Comparison of ENCODE assay signal across 1 cellular context in the genomic region with DNA sequence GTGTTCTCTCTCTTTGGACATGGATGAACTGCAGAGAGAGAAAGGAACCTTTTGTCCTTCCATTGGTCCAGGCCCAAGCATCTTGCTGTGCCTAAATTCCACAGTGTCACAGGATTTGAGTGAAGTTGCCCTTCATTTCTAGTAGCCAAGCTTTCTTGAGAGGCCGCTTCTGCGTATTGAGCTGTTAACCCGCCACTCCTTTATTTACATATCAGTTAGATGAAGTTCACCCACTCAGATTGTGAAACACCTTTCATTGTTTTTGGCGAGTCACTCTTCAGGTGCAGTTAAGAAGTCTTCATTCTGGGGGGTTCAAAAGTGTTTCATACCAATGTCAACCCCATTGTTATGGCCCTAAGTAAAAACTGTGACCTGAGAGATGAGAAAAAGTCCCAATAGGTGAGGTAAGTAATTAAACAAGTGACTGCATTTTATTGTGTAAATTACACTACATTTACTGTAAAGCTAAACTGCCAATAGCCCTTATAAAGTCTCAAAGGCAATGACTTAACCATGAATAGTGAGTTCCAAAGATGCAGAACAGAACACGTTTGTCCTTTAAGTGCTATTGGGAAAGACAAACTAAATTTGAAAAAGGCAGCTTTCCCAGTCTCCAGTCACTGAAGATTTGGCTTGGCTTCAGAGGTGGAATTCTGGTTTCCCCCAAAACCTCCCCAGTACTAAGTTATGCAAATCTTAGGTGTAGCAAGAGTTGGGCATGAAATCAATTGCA.
TF ChIP-seq lines count a peak whose summit lies in the region.

No MANE protein-coding gene starts in this region.

TF ChIP-seq in HCT116, 20 proteins besides CTCF, POLR2A, EP300 and RAD21:
- TF ChIP-seq, protein P1, sequence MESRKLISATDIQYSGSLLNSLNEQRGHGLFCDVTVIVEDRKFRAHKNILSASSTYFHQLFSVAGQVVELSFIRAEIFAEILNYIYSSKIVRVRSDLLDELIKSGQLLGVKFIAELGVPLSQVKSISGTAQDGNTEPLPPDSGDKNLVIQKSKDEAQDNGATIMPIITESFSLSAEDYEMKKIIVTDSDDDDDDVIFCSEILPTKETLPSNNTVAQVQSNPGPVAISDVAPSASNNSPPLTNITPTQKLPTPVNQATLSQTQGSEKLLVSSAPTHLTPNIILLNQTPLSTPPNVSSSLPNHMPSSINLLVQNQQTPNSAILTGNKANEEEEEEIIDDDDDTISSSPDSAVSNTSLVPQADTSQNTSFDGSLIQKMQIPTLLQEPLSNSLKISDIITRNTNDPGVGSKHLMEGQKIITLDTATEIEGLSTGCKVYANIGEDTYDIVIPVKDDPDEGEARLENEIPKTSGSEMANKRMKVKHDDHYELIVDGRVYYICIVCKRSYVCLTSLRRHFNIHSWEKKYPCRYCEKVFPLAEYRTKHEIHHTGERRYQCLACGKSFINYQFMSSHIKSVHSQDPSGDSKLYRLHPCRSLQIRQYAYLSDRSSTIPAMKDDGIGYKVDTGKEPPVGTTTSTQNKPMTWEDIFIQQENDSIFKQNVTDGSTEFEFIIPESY (IDR thresholded peaks at IDR 0.05; ENCODE audit: extremely low read depth, insufficient replicate concordance, low read length) = no peak
- 0 out of 2 replicates have a peak, but pooled peaks have one; percentile 40 for TF ChIP-seq CEBPB (IDR thresholded peaks at IDR 0.05; ENCODE audit: low read depth)
